ENCODE assay signal across 13 cellular contexts in genomic region chr11:96317985-96318384, GRCh38. TPM values are rescaled to one million over a fixed set of nuclear protein-coding genes. Genes with fewer than 3 reads are reported as not detected.
DNase-seq lines count a peak whose midpoint lies in the region; ATAC-seq and TF ChIP-seq lines count a peak whose summit lies in the region.
"Had no signal": no experiment of that assay in that cellular context is flagged by ENCODE, and none has a peak within 500 bp of the region (broad histone marks: within the 10 kb centered on the region; RNA-seq: fewer than 3 reads in every experiment).

No MANE protein-coding gene starts in this region.

- no peaks in the 10 kb centered on the region for H3K9me3 Mint-ChIP-seq in activated T-helper 2 cell treated with anti-CD3 and anti-CD28 coated beads, Interferon-gamma antibody, Interleukin-2, Interleukin-4, amounts not matched to agents 10 μg/mL and 5 μg/mL and 100 μg/mL, durations not matched to agents 14 hours and 24 hours and 36 hours
- H3K9me3 Mint-ChIP-seq: activated T-helper 1 cell treated with anti-CD3 and anti-CD28 coated beads, Interleukin-12 subunit alpha, Interleukin-12 subunit beta, Interleukin-2, Interleukin-4 antibody, amounts not matched to agents 30 ng/mL and 10 ng/mL and 1 ng/mL, durations not matched to agents 14 hours and 24 hours and 36 hours had no signal

- H3K36me3 Mint-ChIP-seq in activated T-helper 2 cell treated with anti-CD3 and anti-CD28 coated beads, Interferon-gamma antibody, Interleukin-2, Interleukin-4, amounts not matched to agents 10 μg/mL and 5 μg/mL and 100 μg/mL, durations not matched to agents 14 hours and 24 hours and 36 hours (ENCODE audit: low read depth), result peaks cover 58% of the 10 kb centered on the region

- H3K4me3 ChIP-seq in cardiac muscle cell, result no peak overlapping the region
- no peak overlapping the region for H3K4me3 ChIP-seq in mesodermal cell (ENCODE audit: extremely low read depth, insufficient read depth, low read length, poor library complexity, severe bottlenecking)
- no peak overlapping the region for H3K4me3 ChIP-seq in upper lobe of right lung
- no peak overlapping the region for H3K4me3 ChIP-seq in lower leg skin (ENCODE audit: low read depth, poor library complexity, severe bottlenecking)
- H3K4me3 ChIP-seq: SJSA1, thoracic aorta had no signal

- DNase-seq in cardiac muscle cell (ENCODE audit: low read depth in 1 of 2, low spot score in 1 of 2) (no peak), left ventricle myocardium superior (no peak), upper lobe of right lung (no peak), DMS153 (lab: John Stamatoyannopoulos, UW) (no peak), iPS-NIHi7 (ENCODE audit: extremely low spot score) (no peak), lower leg skin (ENCODE audit: low spot score in 2 of 2) (no peak)
- DNase-seq in activated T-helper 2 cell treated with anti-CD3 and anti-CD28 coated beads, Interferon-gamma antibody, Interleukin-2, Interleukin-4, amounts not matched to agents 10 μg/mL and 5 μg/mL and 100 μg/mL, durations not matched to agents 14 hours and 24 hours and 36 hours (ENCODE audit: low spot score), result no peak
- DNase-seq: DMS79 treated with DMSO at 0.1 percent for 48 hours, NCI-H2171 had no signal

- H3K4me3 Mint-ChIP-seq in activated T-helper 2 cell treated with anti-CD3 and anti-CD28 coated beads, Interferon-gamma antibody, Interleukin-2, Interleukin-4, amounts not matched to agents 10 μg/mL and 5 μg/mL and 100 μg/mL, durations not matched to agents 14 hours and 24 hours and 36 hours (ENCODE audit: low read depth), result no peak overlapping the region
- H3K4me3 Mint-ChIP-seq: activated T-helper 1 cell treated with anti-CD3 and anti-CD28 coated beads, Interleukin-12 subunit alpha, Interleukin-12 subunit beta, Interleukin-2, Interleukin-4 antibody, amounts not matched to agents 30 ng/mL and 10 ng/mL and 1 ng/mL, durations not matched to agents 14 hours and 24 hours and 36 hours had no signal

- peaks cover 30% of the 10 kb centered on the region for H3K4me1 ChIP-seq in cardiac muscle cell (ENCODE audit: low read depth)
- H3K4me1 ChIP-seq in mesodermal cell (ENCODE audit: control insufficient read depth, insufficient read depth, low read length, poor library complexity, severe bottlenecking), result peaks cover 48% of the 10 kb centered on the region
- H3K4me1 ChIP-seq in upper lobe of right lung, result peaks cover 77% of the 10 kb centered on the region

- H3K27me3 Mint-ChIP-seq in activated T-helper 2 cell treated with anti-CD3 and anti-CD28 coated beads, Interferon-gamma antibody, Interleukin-2, Interleukin-4, amounts not matched to agents 10 μg/mL and 5 μg/mL and 100 μg/mL, durations not matched to agents 14 hours and 24 hours and 36 hours (ENCODE audit: low read depth), result no peaks in the 10 kb centered on the region

- peak overlapping the region; percentile 36 for H3K27ac Mint-ChIP-seq in activated T-helper 2 cell treated with anti-CD3 and anti-CD28 coated beads, Interferon-gamma antibody, Interleukin-2, Interleukin-4, amounts not matched to agents 10 μg/mL and 5 μg/mL and 100 μg/mL, durations not matched to agents 14 hours and 24 hours and 36 hours
- H3K27ac Mint-ChIP-seq: activated T-helper 1 cell treated with anti-CD3 and anti-CD28 coated beads, Interleukin-12 subunit alpha, Interleukin-12 subunit beta, Interleukin-2, Interleukin-4 antibody, amounts not matched to agents 30 ng/mL and 10 ng/mL and 1 ng/mL, durations not matched to agents 14 hours and 24 hours and 36 hours had no signal

- H3K36me3 ChIP-seq in cardiac muscle cell, result no peaks in the 10 kb centered on the region
- peaks cover 30% of the 10 kb centered on the region for H3K36me3 ChIP-seq in mesodermal cell (ENCODE audit: control insufficient read depth, insufficient read depth, low read length)
- H3K36me3 ChIP-seq in upper lobe of right lung, result no peaks in the 10 kb centered on the region
- H3K36me3 ChIP-seq: SJSA1, thoracic aorta had no signal

- peaks cover 51% of the 10 kb centered on the region for H3K4me1 Mint-ChIP-seq in activated T-helper 2 cell treated with anti-CD3 and anti-CD28 coated beads, Interferon-gamma antibody, Interleukin-2, Interleukin-4, amounts not matched to agents 10 μg/mL and 5 μg/mL and 100 μg/mL, durations not matched to agents 14 hours and 24 hours and 36 hours (ENCODE audit: low read depth)

- H3K9me3 ChIP-seq in cardiac muscle cell (ENCODE audit: low read depth) (no peaks in the 10 kb centered on the region), mesodermal cell (ENCODE audit: control insufficient read depth, low read length) (no peaks in the 10 kb centered on the region), upper lobe of right lung (no peaks in the 10 kb centered on the region)
- H3K9me3 ChIP-seq: SJSA1, thoracic aorta had no signal

- ATAC-seq in left ventricle myocardium superior, result no peak
- no peak for ATAC-seq in upper lobe of right lung

- no peaks in the 10 kb centered on the region for H3K27me3 ChIP-seq in cardiac muscle cell
- H3K27me3 ChIP-seq in upper lobe of right lung, result no peaks in the 10 kb centered on the region
- H3K27me3 ChIP-seq: SJSA1 had no signal

- no peak for TF ChIP-seq CTCF in cardiac muscle cell (IDR thresholded peaks at IDR 0.05; ENCODE audit: low read depth, low read length)
- no peak for TF ChIP-seq CTCF in upper lobe of right lung (IDR thresholded peaks at IDR 0.05)
- no peak for TF ChIP-seq CTCF in lower leg skin (IDR thresholded peaks at IDR 0.05)

- TF ChIP-seq POLR2A in lower leg skin (IDR thresholded peaks at IDR 0.05), result no peak

- H3K27ac ChIP-seq in cardiac muscle cell (peak overlapping the region; percentile 27), mesodermal cell (ENCODE audit: low read depth, low read length, severe bottlenecking) (peak overlapping the region; percentile 41), upper lobe of right lung (peak overlapping the region; percentile 45)
- H3K27ac ChIP-seq: SJSA1, thoracic aorta had no signal

- no CpG with 5 or more reads among the region's 2 CpGs for WGBS in mesodermal cell (ENCODE audit: insufficient coverage in 2 of 2), 2 experiments
- WGBS in lower leg skin, 2 donors, result 93 to 95% methylated on average over 2 of the region's 2 CpGs

- intact Hi-C loops in left ventricle myocardium superior (cut with micrococcal nuclease) (no loop called here), upper lobe of right lung (cut with DNase I) (no loop called here), lower leg skin (cut with DNase I; ENCODE audit: low total_unique reads) (no loop called here)
- intact Hi-C loops in activated T-helper 2 cell treated with anti-CD3 and anti-CD28 coated beads, Interferon-gamma antibody, Interleukin-2, Interleukin-4, amounts not matched to agents 10 μg/mL and 5 μg/mL and 100 μg/mL, durations not matched to agents 14 hours and 24 hours and 36 hours (cut with micrococcal nuclease), result loop anchor here (2.0 kb wide), 1 partner anchor 15 kb away; no protein-coding TSS in a partner anchor

RNA-seq across cellular contexts. Expression of gene MAML2, which starts 25.0 kb away (rescaled TPM):
- total RNA-seq in cardiac muscle cell, result 6.3 and 8.2 TPM in 2 replicates
- 1.1 and 5.5 TPM in 2 replicates for polyA plus RNA-seq in cardiac muscle cell
- 4.1 TPM for total RNA-seq in left ventricle myocardium superior
- total RNA-seq in activated T-helper 2 cell treated with anti-CD3 and anti-CD28 coated beads, Interferon-gamma antibody, Interleukin-2, Interleukin-4, amounts not matched to agents 10 μg/mL and 5 μg/mL and 100 μg/mL, durations not matched to agents 14 hours and 24 hours and 36 hours, result 10.5 and 11.8 TPM in 2 replicates
- 28.1 TPM for polyA plus RNA-seq in mesodermal cell (2013, experiment 1 of 2)
- polyA plus RNA-seq in mesodermal cell (2013, experiment 2 of 2), result 22.3 TPM
- 27.5 TPM for total RNA-seq in upper lobe of right lung
- total RNA-seq in lower leg skin, result 10 to 100 TPM; 17.6 to 31.6 (median 25.8) TPM
